Comparison of ENCODE assay signal across 1 cellular context in genomic region chr6:37486440-37486839, GRCh38.
TF ChIP-seq lines count a peak whose summit lies in the region.

No MANE protein-coding gene starts in this region.

TF ChIP-seq in SK-N-SH, 30 proteins besides CTCF, POLR2A, EP300 and RAD21:
- TF ChIP-seq FOXJ3 (CRISPR knock-in tag; IDR thresholded peaks at IDR 0.05) (no peak), FOXM1 (IDR thresholded peaks at IDR 0.05; ENCODE audit: low read depth) (no peak), TCF12 (IDR thresholded peaks at IDR 0.05) (no peak), YY1 (IDR thresholded peaks at IDR 0.05; ENCODE audit: low read depth) (no peak), TAF1 (IDR thresholded peaks at IDR 0.05; ENCODE audit: borderline replicate concordance, low read depth, low read length) (no peak), CHD2 (IDR thresholded peaks at IDR 0.05; ENCODE audit: low read length, partially characterized antibody) (no peak), TEAD4 (IDR thresholded peaks at IDR 0.05; ENCODE audit: borderline replicate concordance, insufficient read depth) (no peak), GATA2 (CRISPR knock-in tag; IDR thresholded peaks at IDR 0.05) (no peak), USF1 (IDR thresholded peaks at IDR 0.05; ENCODE audit: borderline replicate concordance, low read depth) (no peak), SMC3 (IDR thresholded peaks at IDR 0.05; ENCODE audit: low read depth, low read length) (no peak), RCOR1 (IDR thresholded peaks at IDR 0.05; ENCODE audit: low read length) (no peak), MEF2A (IDR thresholded peaks at IDR 0.05; ENCODE audit: borderline replicate concordance, low read depth) (no peak)
- TF ChIP-seq, protein P1, sequence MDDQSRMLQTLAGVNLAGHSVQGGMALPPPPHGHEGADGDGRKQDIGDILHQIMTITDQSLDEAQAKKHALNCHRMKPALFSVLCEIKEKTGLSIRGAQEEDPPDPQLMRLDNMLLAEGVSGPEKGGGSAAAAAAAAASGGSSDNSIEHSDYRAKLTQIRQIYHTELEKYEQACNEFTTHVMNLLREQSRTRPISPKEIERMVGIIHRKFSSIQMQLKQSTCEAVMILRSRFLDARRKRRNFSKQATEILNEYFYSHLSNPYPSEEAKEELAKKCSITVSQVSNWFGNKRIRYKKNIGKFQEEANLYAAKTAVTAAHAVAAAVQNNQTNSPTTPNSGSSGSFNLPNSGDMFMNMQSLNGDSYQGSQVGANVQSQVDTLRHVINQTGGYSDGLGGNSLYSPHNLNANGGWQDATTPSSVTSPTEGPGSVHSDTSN (IDR thresholded peaks at IDR 0.05): no peak
- TF ChIP-seq, protein P2, sequence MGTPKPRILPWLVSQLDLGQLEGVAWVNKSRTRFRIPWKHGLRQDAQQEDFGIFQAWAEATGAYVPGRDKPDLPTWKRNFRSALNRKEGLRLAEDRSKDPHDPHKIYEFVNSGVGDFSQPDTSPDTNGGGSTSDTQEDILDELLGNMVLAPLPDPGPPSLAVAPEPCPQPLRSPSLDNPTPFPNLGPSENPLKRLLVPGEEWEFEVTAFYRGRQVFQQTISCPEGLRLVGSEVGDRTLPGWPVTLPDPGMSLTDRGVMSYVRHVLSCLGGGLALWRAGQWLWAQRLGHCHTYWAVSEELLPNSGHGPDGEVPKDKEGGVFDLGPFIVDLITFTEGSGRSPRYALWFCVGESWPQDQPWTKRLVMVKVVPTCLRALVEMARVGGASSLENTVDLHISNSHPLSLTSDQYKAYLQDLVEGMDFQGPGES (IDR thresholded peaks at IDR 0.05; ENCODE audit: low read depth, low read length): no peak
- TF ChIP-seq, protein P3, sequence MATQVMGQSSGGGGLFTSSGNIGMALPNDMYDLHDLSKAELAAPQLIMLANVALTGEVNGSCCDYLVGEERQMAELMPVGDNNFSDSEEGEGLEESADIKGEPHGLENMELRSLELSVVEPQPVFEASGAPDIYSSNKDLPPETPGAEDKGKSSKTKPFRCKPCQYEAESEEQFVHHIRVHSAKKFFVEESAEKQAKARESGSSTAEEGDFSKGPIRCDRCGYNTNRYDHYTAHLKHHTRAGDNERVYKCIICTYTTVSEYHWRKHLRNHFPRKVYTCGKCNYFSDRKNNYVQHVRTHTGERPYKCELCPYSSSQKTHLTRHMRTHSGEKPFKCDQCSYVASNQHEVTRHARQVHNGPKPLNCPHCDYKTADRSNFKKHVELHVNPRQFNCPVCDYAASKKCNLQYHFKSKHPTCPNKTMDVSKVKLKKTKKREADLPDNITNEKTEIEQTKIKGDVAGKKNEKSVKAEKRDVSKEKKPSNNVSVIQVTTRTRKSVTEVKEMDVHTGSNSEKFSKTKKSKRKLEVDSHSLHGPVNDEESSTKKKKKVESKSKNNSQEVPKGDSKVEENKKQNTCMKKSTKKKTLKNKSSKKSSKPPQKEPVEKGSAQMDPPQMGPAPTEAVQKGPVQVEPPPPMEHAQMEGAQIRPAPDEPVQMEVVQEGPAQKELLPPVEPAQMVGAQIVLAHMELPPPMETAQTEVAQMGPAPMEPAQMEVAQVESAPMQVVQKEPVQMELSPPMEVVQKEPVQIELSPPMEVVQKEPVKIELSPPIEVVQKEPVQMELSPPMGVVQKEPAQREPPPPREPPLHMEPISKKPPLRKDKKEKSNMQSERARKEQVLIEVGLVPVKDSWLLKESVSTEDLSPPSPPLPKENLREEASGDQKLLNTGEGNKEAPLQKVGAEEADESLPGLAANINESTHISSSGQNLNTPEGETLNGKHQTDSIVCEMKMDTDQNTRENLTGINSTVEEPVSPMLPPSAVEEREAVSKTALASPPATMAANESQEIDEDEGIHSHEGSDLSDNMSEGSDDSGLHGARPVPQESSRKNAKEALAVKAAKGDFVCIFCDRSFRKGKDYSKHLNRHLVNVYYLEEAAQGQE (IDR thresholded peaks at IDR 0.05; ENCODE audit: low read depth, low read length): no peak
